16 cellular contexts compared by ENCODE assay signal in genomic region chr11:65782816-65783228, GRCh38. TPM values are rescaled to one million over a fixed set of nuclear protein-coding genes. Genes with fewer than 3 reads are reported as not detected.
A peak's percentile ranks its signal among the peaks of the same experiment; 100 is the strongest.
DNase-seq lines count a peak whose midpoint lies in the region; ATAC-seq and TF ChIP-seq lines count a peak whose summit lies in the region.
"Had no signal": no experiment of that assay in that cellular context is flagged by ENCODE, and none has a peak within 500 bp of the region (broad histone marks: within the 10 kb centered on the region; RNA-seq: fewer than 3 reads in every experiment).

No MANE protein-coding gene starts in this region.

- POLR2A ChIA-PET in SK-N-SH (lab: Yijun Ruan, JAX): no interaction called here

- H3K36me3 ChIP-seq in SK-N-SH (replicated peaks in 1 of 2; ENCODE audit: control insufficient read depth in 1 of 2, insufficient read depth in 2 of 2, low read length in 1 of 2): peaks cover 0 to 11% of the 10 kb centered on the region in 2 experiments
- H3K36me3 ChIP-seq in parathyroid adenoma (ENCODE audit: control insufficient read depth, insufficient read depth, low read length): no peaks in the 10 kb centered on the region
- H3K36me3 ChIP-seq in body of pancreas (replicated peaks in 1 of 2; ENCODE audit: insufficient read depth in 1 of 2, low read depth in 2 of 2): no peaks in the 10 kb centered on the region

- TF ChIP-seq RAD21 in SK-N-SH (IDR thresholded peaks at IDR 0.05; ENCODE audit: low read length): no peak

- intact Hi-C loops in body of pancreas (cut with DNase I): no loop called here
- intact Hi-C loops in left ventricle myocardium superior (cut with micrococcal nuclease): no loop called here

- H4K20me1 ChIP-seq in SK-N-SH (ENCODE audit: insufficient read depth): peaks cover 6% of the 10 kb centered on the region; the same call in 1 of the 2 replicates

- peaks cover 0 to 13% of the 10 kb centered on the region in 2 experiments; a peak in 1 of 4 replicates for H3K4me1 ChIP-seq in SK-N-SH (ENCODE audit: control insufficient read depth in 1 of 2, insufficient read depth in 2 of 2, low read depth in 1 of 2, low read length in 1 of 2)
- peaks cover 4% of the 10 kb centered on the region for H3K4me1 ChIP-seq in parathyroid adenoma
- H3K4me1 ChIP-seq in body of pancreas: peaks cover 42% of the 10 kb centered on the region

- no peaks in the 10 kb centered on the region for H3K9me3 ChIP-seq in SK-N-SH
- no peaks in the 10 kb centered on the region for H3K9me3 ChIP-seq in parathyroid adenoma (ENCODE audit: control insufficient read depth, low read length)
- no peaks in the 10 kb centered on the region for H3K9me3 ChIP-seq in body of pancreas

- H3K27ac ChIP-seq in SK-N-SH (ENCODE audit: low read depth in 2 of 2, low read length in 1 of 2): no peak overlapping the region
- peak overlapping the region; percentile 88 for H3K27ac ChIP-seq in parathyroid adenoma
- no peak overlapping the region for H3K27ac ChIP-seq in body of pancreas

- H3K9ac ChIP-seq in SK-N-SH (no peak overlapping the region), parathyroid adenoma (no peak overlapping the region)

- peaks cover 12% of the 10 kb centered on the region for H3F3A ChIP-seq in SK-N-SH (replicated peaks; ENCODE audit: insufficient read depth)

- no peaks in the 10 kb centered on the region for H3K9me2 ChIP-seq in SK-N-SH

- peaks cover 15% of the 10 kb centered on the region; the same call in 1 of the 2 replicates for H3K79me2 ChIP-seq in SK-N-SH (ENCODE audit: insufficient read depth)
- H3K79me2 ChIP-seq in parathyroid adenoma: no peaks in the 10 kb centered on the region

- TF ChIP-seq CTCF in SK-N-SH (IDR thresholded peaks at IDR 0.05): no peak
- TF ChIP-seq CTCF in parathyroid adenoma (IDR thresholded peaks at IDR 0.05): no peak
- TF ChIP-seq CTCF in body of pancreas (IDR thresholded peaks at IDR 0.05): no peak

- H2AFZ ChIP-seq in SK-N-SH (ENCODE audit: low read depth): no peak overlapping the region
- H2AFZ ChIP-seq in parathyroid adenoma: no peak overlapping the region

- ATAC-seq in SK-N-SH treated with all-trans-retinoic acid at 6 μM for 48 hours (no peak), GM21360 (IDR thresholded peaks at IDR 0.05; ENCODE audit: unreplicated experiment) (no peak), body of pancreas (no peak), left ventricle myocardium superior (no peak)
- ATAC-seq: sciatic nerve had no signal

- CTCF ChIA-PET in SK-N-SH (lab: Yijun Ruan, JAX): interaction anchor here (1.0 to 8.6 kb wide), 6 partner anchors 11 to 176 kb away, joined by 3 to 152 read pairs (median 16); no protein-coding TSS in a partner anchor

- H3K27me3 ChIP-seq in SK-N-SH (ENCODE audit: insufficient read depth): peaks cover 22% of the 10 kb centered on the region
- H3K27me3 ChIP-seq in parathyroid adenoma (ENCODE audit: control insufficient read depth, insufficient read depth, low read length): no peaks in the 10 kb centered on the region
- no peaks in the 10 kb centered on the region for H3K27me3 ChIP-seq in body of pancreas

- 83% methylated on average over 8 of the region's 9 CpGs for WGBS in SK-N-SH (ENCODE audit: low lambda C conversion rate)
- WGBS in body of pancreas, 2 donors: 71 to 72% methylated on average over 8 to 9 of the region's 9 CpGs

- TF ChIP-seq POLR2A in body of pancreas (IDR thresholded peaks at IDR 0.05): no peak

- no peak overlapping the region for H3K4me2 ChIP-seq in SK-N-SH
- no peak overlapping the region for H3K4me2 ChIP-seq in parathyroid adenoma (ENCODE audit: low read length)

- H3K4me3 ChIP-seq in SK-N-SH (ENCODE audit: low read depth in 2 of 2, low read length in 1 of 2) (no peak overlapping the region), parathyroid adenoma (ENCODE audit: low read depth, low read length) (no peak overlapping the region), body of pancreas (no peak overlapping the region)

- TF ChIP-seq EP300 in SK-N-SH (IDR thresholded peaks at IDR 0.05; ENCODE audit: borderline replicate concordance in 1 of 2, low read depth in 1 of 2, low read length in 1 of 2): no peak

- DNase-seq in SK-N-SH (peak; percentile 23), RPMI8226 (peak; percentile 41), epidermal melanocyte (ENCODE audit: insufficient read length, low spot score) (peak; percentile 11), body of pancreas (no peak), left ventricle myocardium superior (no peak)
- DNase-seq: activated CD4-positive, alpha-beta T cell treated with anti-CD3 and anti-CD28 coated beads, Interleukin-2, amount 50 U/mL, for 4 hours; activated naive CD4-positive, alpha-beta T cell treated with anti-CD3 and anti-CD28 coated beads, Interleukin-2, amount 50 U/mL, for 16 hours; COR-L47; glutamatergic neuron; NCI-H2029; stimulated activated naive CD4-positive, alpha-beta T cell had no signal

TF ChIP-seq in SK-N-SH, 30 proteins besides CTCF, POLR2A, EP300 and RAD21 (continues in another document):
- TF ChIP-seq RXRA (IDR thresholded peaks at IDR 0.05; ENCODE audit: borderline replicate concordance, low read depth) (no peak), SMC3 (IDR thresholded peaks at IDR 0.05; ENCODE audit: low read depth, low read length) (no peak), ELF1 (IDR thresholded peaks at IDR 0.05) (no peak), IRF3 (IDR thresholded peaks at IDR 0.05; ENCODE audit: low read depth, low read length) (no peak), CHD2 (IDR thresholded peaks at IDR 0.05; ENCODE audit: low read length, partially characterized antibody) (no peak), FOSL2 (IDR thresholded peaks at IDR 0.05; ENCODE audit: borderline replicate concordance, low read depth) (no peak), TAF1 (IDR thresholded peaks at IDR 0.05; ENCODE audit: borderline replicate concordance, low read depth, low read length) (no peak), NFIC (IDR thresholded peaks at IDR 0.05; ENCODE audit: borderline replicate concordance) (no peak), EZH2phosphoT487 (IDR thresholded peaks at IDR 0.05; ENCODE audit: borderline replicate concordance, low read depth) (no peak), RCOR1 (IDR thresholded peaks at IDR 0.05; ENCODE audit: low read length) (no peak)

TF ChIP-seq in SK-N-SH treated with all-trans-retinoic acid at 6 μM for 48 hours, 23 proteins besides CTCF, POLR2A, EP300 and RAD21 (continues in another document):
- TF ChIP-seq ZFP3 (CRISPR knock-in tag; IDR thresholded peaks at IDR 0.05): no peak
- TF ChIP-seq ZNF565 (CRISPR knock-in tag; conservative IDR thresholded peaks at IDR 0.05; ENCODE audit: low read depth): no peak
- TF ChIP-seq CREB5 (CRISPR knock-in tag; IDR thresholded peaks at IDR 0.05; ENCODE audit: low read depth): no peak
- TF ChIP-seq OSR1 (CRISPR knock-in tag; IDR thresholded peaks at IDR 0.05): no peak
- no peak for TF ChIP-seq BACH2 (CRISPR knock-in tag; IDR thresholded peaks at IDR 0.05; ENCODE audit: borderline replicate concordance)
- TF ChIP-seq TOX (CRISPR knock-in tag; IDR thresholded peaks at IDR 0.05; ENCODE audit: borderline replicate concordance): no peak
- no peak for TF ChIP-seq PPARA (CRISPR knock-in tag; IDR thresholded peaks at IDR 0.05; ENCODE audit: borderline replicate concordance)
- no peak for TF ChIP-seq PATZ1 (CRISPR knock-in tag; IDR thresholded peaks at IDR 0.05; ENCODE audit: borderline replicate concordance)
- no peak for TF ChIP-seq ZNF70 (CRISPR knock-in tag; IDR thresholded peaks at IDR 0.05)
- TF ChIP-seq RARB (CRISPR knock-in tag; IDR thresholded peaks at IDR 0.05): no peak
- TF ChIP-seq ESRRG (CRISPR knock-in tag; IDR thresholded peaks at IDR 0.05): no peak
- no peak for TF ChIP-seq TCF4 (CRISPR knock-in tag; IDR thresholded peaks at IDR 0.05; ENCODE audit: borderline replicate concordance)

RNA-seq across cellular contexts. Expression of gene AP5B1, which starts 2.0 kb away (rescaled TPM):
- polyA plus RNA-seq in SK-N-SH (2012; rRNA removed): 3.8 and 4.6 TPM in 2 replicates
- polyA plus RNA-seq in SK-N-SH (2012; cell fraction: cytosol; rRNA removed): 1.2 and 2.0 TPM in 2 replicates
- 11.6 and 11.7 TPM in 2 replicates for polyA plus RNA-seq in SK-N-SH (2012; cell fraction: nucleus; rRNA removed)
- total RNA-seq in body of pancreas (10 to 100 TPM; 18.2 to 33.9 TPM), left ventricle myocardium superior (6.7 TPM)

RNA-seq across cellular contexts. Expression of gene OVOL1, which starts 4.0 kb away (rescaled TPM):
- not detected in 2 replicates for polyA plus RNA-seq in SK-N-SH (2012; rRNA removed)
- polyA plus RNA-seq in SK-N-SH (2012; cell fraction: cytosol; rRNA removed): not detected in 2 replicates
- polyA plus RNA-seq in SK-N-SH (2012; cell fraction: nucleus; rRNA removed): not detected in 2 replicates
- total RNA-seq in body of pancreas: 1 to 10 TPM in 1 of 2 donors, under 1 TPM in 1; 0.78 to 1.3 TPM
- total RNA-seq in left ventricle myocardium superior: not detected
- total RNA-seq: A172, sciatic nerve had no signal

RNA-seq across cellular contexts. Expression of gene SNX32, which starts 50.9 kb away (rescaled TPM):
- 0.81 and 1.0 TPM in 2 replicates for polyA plus RNA-seq in SK-N-SH (2012; rRNA removed)
- 0.39 and 0.58 TPM in 2 replicates for polyA plus RNA-seq in SK-N-SH (2012; cell fraction: cytosol; rRNA removed)
- 5.2 and 6.4 TPM in 2 replicates for polyA plus RNA-seq in SK-N-SH (2012; cell fraction: nucleus; rRNA removed)
- total RNA-seq in body of pancreas: under 1 TPM in 1 of 2 donors, not detected in 1; 0.26 TPM
- total RNA-seq in left ventricle myocardium superior: not detected
- total RNA-seq: A172 had no signal

Comparison
In these comparisons a context has a peak if more than half of its experiments do, and no peak if none do; other contexts are left out.
1. DNase-seq: peak in SK-N-SH (single experiment), RPMI8226 (single experiment) and epidermal melanocyte (single experiment); none in body of pancreas (0 of 4) and left ventricle myocardium superior (single experiment).